16 cellular contexts compared by ENCODE assay signal in genomic region chr7:66415659-66416265, GRCh38.
DNase-seq lines count a peak whose midpoint lies in the region; ATAC-seq and TF ChIP-seq lines count a peak whose summit lies in the region.
"Had no signal": no experiment of that assay in that cellular context is flagged by ENCODE, and none has a peak within 500 bp of the region (broad histone marks: within the 10 kb centered on the region; RNA-seq: fewer than 3 reads in every experiment).

No MANE protein-coding gene starts in this region.

- H3K36me3 Mint-ChIP-seq in HFFc6 (ENCODE audit: low read depth), result no peaks in the 10 kb centered on the region
- no peaks in the 10 kb centered on the region for H3K36me3 Mint-ChIP-seq in activated T-helper 17 cell treated with anti-CD3 and anti-CD28 coated beads, Interleukin-2, amount 50 U/mL, for 72 hours (ENCODE audit: low read depth)
- H3K36me3 Mint-ChIP-seq: CD8-positive, alpha-beta T cell had no signal

- no peaks in the 10 kb centered on the region for H3K79me2 ChIP-seq in smooth muscle cell (ENCODE audit: low read depth)

- no peaks in the 10 kb centered on the region for H3K27me3 ChIP-seq in BLaER1 treated with 17β-estradiol and CSF1 and Interleukin-3, amounts not matched to agents 10 nM and 100 nM
- no peaks in the 10 kb centered on the region for H3K27me3 ChIP-seq in smooth muscle cell (ENCODE audit: low read depth)

- peaks cover 10% of the 10 kb centered on the region for H3K4me1 Mint-ChIP-seq in HFFc6 (ENCODE audit: low read depth)
- H3K4me1 Mint-ChIP-seq in activated T-helper 17 cell treated with anti-CD3 and anti-CD28 coated beads, Interleukin-2, amount 50 U/mL, for 72 hours, result no peaks in the 10 kb centered on the region

- peaks cover 0 to 8% (median 0%) of the 10 kb centered on the region in 11 experiments; a peak in 3 of 22 replicates for H3K36me3 ChIP-seq in BLaER1 treated with 17β-estradiol and CSF1 and Interleukin-3, amounts not matched to agents 10 nM and 100 nM
- H3K36me3 ChIP-seq in smooth muscle cell (ENCODE audit: low read depth), result no peaks in the 10 kb centered on the region

- no peaks in the 10 kb centered on the region for H3F3A ChIP-seq in smooth muscle cell (ENCODE audit: low read depth)

- DNase-seq in HFFc6, result peak; percentile 40
- peak; percentile 13 for DNase-seq in iris pigment epithelial cell (ENCODE audit: low read depth)
- DNase-seq in smooth muscle cell (lab: John Stamatoyannopoulos, UW; ENCODE audit: unreplicated experiment), result no peak
- DNase-seq: ACHN; CD8-positive, alpha-beta T cell; KG1; MM.1S; NCI-H1930; NCI-H2171 treated with DMSO at 0.1 percent for 48 hours had no signal

- H3K4me2 ChIP-seq in BLaER1 treated with 17β-estradiol and CSF1 and Interleukin-3, amounts not matched to agents 10 nM and 100 nM, result peak overlapping the region; percentile 2 to 60 (median 42); a peak in 17 of 22 replicates
- H3K4me2 ChIP-seq in smooth muscle cell, result no peak overlapping the region

- WGBS in smooth muscle cell (ENCODE audit: low lambda C conversion rate), result 75% methylated on average over 4 of the region's 4 CpGs

- H3K27ac Mint-ChIP-seq in HFFc6, result no peak overlapping the region
- H3K27ac Mint-ChIP-seq in activated T-helper 17 cell treated with anti-CD3 and anti-CD28 coated beads, Interleukin-2, amount 50 U/mL, for 72 hours, result no peak overlapping the region
- H3K27ac Mint-ChIP-seq: B cell; CD8-positive, alpha-beta T cell had no signal

- peaks cover 0 to 12% (median 9%) of the 10 kb centered on the region in 11 experiments; a peak in 16 of 22 replicates for H3K9me3 ChIP-seq in BLaER1 treated with 17β-estradiol and CSF1 and Interleukin-3, amounts not matched to agents 10 nM and 100 nM (replicated peaks in 1 of 11)
- H3K9me3 ChIP-seq in smooth muscle cell (replicated peaks; ENCODE audit: low read depth), result no peaks in the 10 kb centered on the region
- H3K9me3 ChIP-seq: HAP-1 had no signal

- TF ChIP-seq CTCF in HFFc6 (IDR thresholded peaks at IDR 0.05), result no peak
- TF ChIP-seq CTCF in smooth muscle cell (IDR thresholded peaks at IDR 0.05; ENCODE audit: borderline replicate concordance, insufficient read depth, poor library complexity, severe bottlenecking), result no peak

- no peak overlapping the region for H3K4me3 ChIP-seq in BLaER1 treated with 17β-estradiol and CSF1 and Interleukin-3, amounts not matched to agents 10 nM and 100 nM
- H3K4me3 ChIP-seq in smooth muscle cell, result no peak overlapping the region
- H3K4me3 ChIP-seq: HAP-1 had no signal

- H3K27ac ChIP-seq in BLaER1 treated with 17β-estradiol and CSF1 and Interleukin-3, amounts not matched to agents 10 nM and 100 nM, result peak overlapping the region in 4 of 11 experiments; percentile 5 to 26 (median 16); a peak in 4 of 22 replicates
- no peak overlapping the region for H3K27ac ChIP-seq in smooth muscle cell (ENCODE audit: low read depth)

- peaks cover 12 to 41% (median 23%) of the 10 kb centered on the region in 10 experiments for H3K4me1 ChIP-seq in BLaER1 treated with 17β-estradiol and CSF1 and Interleukin-3, amounts not matched to agents 10 nM and 100 nM
- peaks cover 10% of the 10 kb centered on the region for H3K4me1 ChIP-seq in smooth muscle cell (ENCODE audit: low read depth)
- H3K4me1 ChIP-seq: HAP-1 had no signal

- H3K27me3 Mint-ChIP-seq in HFFc6 (ENCODE audit: insufficient read depth), result no peaks in the 10 kb centered on the region; the same call in 1 of the 2 replicates
- H3K27me3 Mint-ChIP-seq in activated T-helper 17 cell treated with anti-CD3 and anti-CD28 coated beads, Interleukin-2, amount 50 U/mL, for 72 hours, result no peaks in the 10 kb centered on the region
- H3K27me3 Mint-ChIP-seq: B cell had no signal

- H3K9me3 Mint-ChIP-seq in HFFc6, result no peaks in the 10 kb centered on the region
- no peaks in the 10 kb centered on the region for H3K9me3 Mint-ChIP-seq in activated T-helper 17 cell treated with anti-CD3 and anti-CD28 coated beads, Interleukin-2, amount 50 U/mL, for 72 hours
- H3K9me3 Mint-ChIP-seq: CD8-positive, alpha-beta T cell had no signal

- H4K20me1 ChIP-seq in BLaER1 treated with 17β-estradiol and CSF1 and Interleukin-3, amounts not matched to agents 10 nM and 100 nM, result no peaks in the 10 kb centered on the region
- no peaks in the 10 kb centered on the region for H4K20me1 ChIP-seq in smooth muscle cell (ENCODE audit: low read depth)

- H3K9ac ChIP-seq in BLaER1 treated with 17β-estradiol and CSF1 and Interleukin-3, amounts not matched to agents 10 nM and 100 nM, result no peak overlapping the region
- no peak overlapping the region for H3K9ac ChIP-seq in smooth muscle cell (ENCODE audit: low read depth)

- ATAC-seq in activated T-helper 17 cell treated with anti-CD3 and anti-CD28 coated beads, Interleukin-2, amount 50 U/mL, for 72 hours (replicated peaks), result peak; percentile 25
- ATAC-seq in HG02798 (IDR thresholded peaks at IDR 0.05; ENCODE audit: poor library complexity, unreplicated experiment) (no peak), GM19463 (IDR thresholded peaks at IDR 0.05; ENCODE audit: unreplicated experiment) (no peak)
- ATAC-seq: CD8-positive, alpha-beta T cell; SK-N-SH treated with all-trans-retinoic acid at 6 μM for 48 hours had no signal

- H2AFZ ChIP-seq in smooth muscle cell (ENCODE audit: low read depth), result no peak overlapping the region

- H3K4me3 Mint-ChIP-seq in HFFc6, result no peak overlapping the region
- no peak overlapping the region for H3K4me3 Mint-ChIP-seq in activated T-helper 17 cell treated with anti-CD3 and anti-CD28 coated beads, Interleukin-2, amount 50 U/mL, for 72 hours
- H3K4me3 Mint-ChIP-seq: B cell; CD8-positive, alpha-beta T cell had no signal
